Comparison of ENCODE assay signal across 10 cellular contexts in genomic region chr7:100122067-100122466, GRCh38. TPM values are rescaled to one million over a fixed set of nuclear protein-coding genes. Genes with fewer than 3 reads are reported as not detected.
DNase-seq lines count a peak whose midpoint lies in the region; ATAC-seq and TF ChIP-seq lines count a peak whose summit lies in the region.
"Had no signal": no experiment of that assay in that cellular context is flagged by ENCODE, and none has a peak within 500 bp of the region (broad histone marks: within the 10 kb centered on the region; RNA-seq: fewer than 3 reads in every experiment).

No MANE protein-coding gene starts in this region.

- H3K27ac Mint-ChIP-seq in dendritic cell treated with granulocyte-macrophage colony-stimulating factor and Interleukin-4, amounts not matched to agents 40 ng/mL and 50 ng/mL, for 4 days: peak overlapping the region; percentile 35

- peaks cover 31% of the 10 kb centered on the region for H3K36me3 Mint-ChIP-seq in dendritic cell treated with granulocyte-macrophage colony-stimulating factor and Interleukin-4, amounts not matched to agents 40 ng/mL and 50 ng/mL, for 4 days (ENCODE audit: low read depth)

- 32 to 65% methylated on average over 13 of the region's 13 CpGs for WGBS in transverse colon (ENCODE audit: low coverage in 1 of 2), 2 donors

- H3K4me1 Mint-ChIP-seq in dendritic cell treated with granulocyte-macrophage colony-stimulating factor and Interleukin-4, amounts not matched to agents 40 ng/mL and 50 ng/mL, for 4 days (ENCODE audit: low read depth): peaks cover 64% of the 10 kb centered on the region

- ATAC-seq in GM21529 (IDR thresholded peaks at IDR 0.05; ENCODE audit: unreplicated experiment): no peak
- ATAC-seq: left colon had no signal

- TF ChIP-seq CTCF in transverse colon (IDR thresholded peaks at IDR 0.05): no peak

- TF ChIP-seq EP300 in transverse colon (IDR thresholded peaks at IDR 0.05; ENCODE audit: low read depth): no peak

- intact Hi-C loops in dendritic cell treated with granulocyte-macrophage colony-stimulating factor and Interleukin-4, amounts not matched to agents 40 ng/mL and 50 ng/mL, for 4 days (cut with micrococcal nuclease): no loop called here
- intact Hi-C loops in transverse colon (cut with DNase I; ENCODE audit: low total_unique reads): no loop called here

- H3K4me3 Mint-ChIP-seq in dendritic cell treated with granulocyte-macrophage colony-stimulating factor and Interleukin-4, amounts not matched to agents 40 ng/mL and 50 ng/mL, for 4 days: no peak overlapping the region

- DNase-seq in DMS79 treated with DMSO at 0.1 percent for 48 hours (lab: John Stamatoyannopoulos, UW) (peak; percentile 43), NCI-H2107 (lab: John Stamatoyannopoulos, UW) (peak; percentile 90), transverse colon (no peak), GM03348 (ENCODE audit: low spot score) (no peak)
- DNase-seq: effector memory CD4-positive, alpha-beta T cell; left colon; NCI-H1048 had no signal

- H3K27me3 Mint-ChIP-seq in dendritic cell treated with granulocyte-macrophage colony-stimulating factor and Interleukin-4, amounts not matched to agents 40 ng/mL and 50 ng/mL, for 4 days: no peaks in the 10 kb centered on the region

- no peak overlapping the region for H3K4me3 ChIP-seq in transverse colon
- H3K4me3 ChIP-seq: smooth muscle cell had no signal

- in situ Hi-C loops in transverse colon (cut with MboI; ENCODE audit: low pct_ligation_motif_present in 1 of 4, low pct_unique_long_range_greater_than_20kb in 1 of 4, low sequenced_read_pairs in 3 of 4): loop anchor here in 1 of 4 donors (5.0 kb wide), 1 partner anchor 85 kb away; no protein-coding TSS in a partner anchor

- H3K27me3 ChIP-seq in transverse colon: no peaks in the 10 kb centered on the region

- H3K9me3 ChIP-seq in transverse colon: no peaks in the 10 kb centered on the region

- H3K36me3 ChIP-seq in transverse colon: no peaks in the 10 kb centered on the region

- no peak for TF ChIP-seq POLR2A in transverse colon (IDR thresholded peaks at IDR 0.05)

- H3K27ac ChIP-seq in transverse colon: peak overlapping the region in 2 of 4 donors; percentile 4 to 13

- H3K9me3 Mint-ChIP-seq in dendritic cell treated with granulocyte-macrophage colony-stimulating factor and Interleukin-4, amounts not matched to agents 40 ng/mL and 50 ng/mL, for 4 days: no peaks in the 10 kb centered on the region

- peaks cover 6 to 45% (median 40%) of the 10 kb centered on the region in 4 donors for H3K4me1 ChIP-seq in transverse colon

RNA-seq across cellular contexts. Expression of gene CNPY4, which starts 2.6 kb away (rescaled TPM):
- 1 to 10 TPM; 4.9 to 9.4 (median 7.0) TPM for total RNA-seq in transverse colon

RNA-seq across cellular contexts. Expression of gene TAF6, which starts 2.9 kb away (rescaled TPM):
- 100 to 1,000 TPM in 1 of 4 donors, 10 to 100 TPM in 3; 18.0 to 581 (median 43.9) TPM for total RNA-seq in transverse colon

RNA-seq across cellular contexts. Expression of gene MBLAC1, which starts 4.7 kb away (rescaled TPM):
- 1 to 10 TPM in 2 of 4 donors, not detected in 2; 4.4 to 5.6 TPM for total RNA-seq in transverse colon

RNA-seq across cellular contexts. Expression of gene AP4M1, which starts 20.6 kb away (rescaled TPM):
- total RNA-seq in transverse colon: 10 to 100 TPM; 16.5 to 86.0 (median 54.9) TPM

RNA-seq across cellular contexts. Expression of gene MCM7, which starts 20.9 kb away (rescaled TPM):
- total RNA-seq in transverse colon: 10 to 100 TPM; 30.3 to 72.6 (median 38.7) TPM

Comparison
In these comparisons a context has a peak if more than half of its experiments do, and no peak if none do; other contexts are left out.
1. DNase-seq: peak in DMS79 treated with DMSO at 0.1 percent for 48 hours (single experiment) and NCI-H2107 (single experiment); none in transverse colon (single experiment) and GM03348 (single experiment).